Comparison of ENCODE assay signal across 15 cellular contexts in genomic region chr5:32319392-32319791, GRCh38. TPM values are rescaled to one million over a fixed set of nuclear protein-coding genes. Genes with fewer than 3 reads are reported as not detected.
DNase-seq lines count a peak whose midpoint lies in the region; ATAC-seq and TF ChIP-seq lines count a peak whose summit lies in the region.
"Had no signal": no experiment of that assay in that cellular context is flagged by ENCODE, and none has a peak within 500 bp of the region (broad histone marks: within the 10 kb centered on the region; RNA-seq: fewer than 3 reads in every experiment).

No MANE protein-coding gene starts in this region.

- H3K27ac ChIP-seq in esophagus muscularis mucosa (replicated peaks in 1 of 4) (no peak overlapping the region), transverse colon (no peak overlapping the region), smooth muscle cell (ENCODE audit: low read depth) (no peak overlapping the region)
- H3K27ac ChIP-seq: A549 had no signal

- peaks cover 7% of the 10 kb centered on the region for H3K9me3 Mint-ChIP-seq in activated CD8-positive, alpha-beta T cell treated with anti-CD3 and anti-CD28 coated beads for 36 hours

- DNase-seq in ELF-1 (ENCODE audit: low read depth, low spot score) (peak; percentile 45), NB4 (ENCODE audit: low read depth) (peak; percentile 32), T-helper 17 cell (no peak), esophagus muscularis mucosa (ENCODE audit: extremely low spot score) (peak; percentile 81), DMS53 (lab: John Stamatoyannopoulos, UW) (no peak), transverse colon (no peak), smooth muscle cell (lab: John Stamatoyannopoulos, UW; ENCODE audit: unreplicated experiment) (no peak)
- no peak for DNase-seq in activated CD8-positive, alpha-beta T cell treated with anti-CD3 and anti-CD28 coated beads for 36 hours
- DNase-seq: C1 segment of cervical spinal cord, HCEC 1CT, MG63, NCI-H1092 treated with DMSO at 0.1 percent for 48 hours, NCI-H187, NCI-H526 treated with DMSO at 0.1 percent for 48 hours had no signal

- no peaks in the 10 kb centered on the region for H3K79me2 ChIP-seq in smooth muscle cell (ENCODE audit: low read depth)

- no peak overlapping the region for H2AFZ ChIP-seq in smooth muscle cell (ENCODE audit: low read depth)

- no peaks in the 10 kb centered on the region for H3K4me1 Mint-ChIP-seq in T-helper 17 cell
- H3K4me1 Mint-ChIP-seq in activated CD8-positive, alpha-beta T cell treated with anti-CD3 and anti-CD28 coated beads for 36 hours (ENCODE audit: low read depth) = peaks cover 4% of the 10 kb centered on the region

- ATAC-seq in T-helper 17 cell = no peak
- no peak for ATAC-seq in activated CD8-positive, alpha-beta T cell treated with anti-CD3 and anti-CD28 coated beads for 36 hours

- H3K4me2 ChIP-seq in smooth muscle cell = no peak overlapping the region
- H3K4me2 ChIP-seq: A549 had no signal

- WGBS in esophagus muscularis mucosa = 79% methylated on average over 7 of the region's 7 CpGs
- 72 to 100% methylated on average over 3 to 7 of the region's 7 CpGs for WGBS in transverse colon (ENCODE audit: low coverage in 1 of 2), 2 donors
- 62% methylated on average over 7 of the region's 7 CpGs for WGBS in smooth muscle cell (ENCODE audit: low lambda C conversion rate)

- in situ Hi-C loops in transverse colon (cut with MboI; ENCODE audit: low pct_ligation_motif_present in 1 of 4, low pct_unique_long_range_greater_than_20kb in 1 of 4, low sequenced_read_pairs in 3 of 4) = no loop called here

- no peak overlapping the region for H3K4me3 Mint-ChIP-seq in T-helper 17 cell
- H3K4me3 Mint-ChIP-seq in activated CD8-positive, alpha-beta T cell treated with anti-CD3 and anti-CD28 coated beads for 36 hours = no peak overlapping the region

- H3K9me3 ChIP-seq in T-helper 17 cell (ENCODE audit: control insufficient read depth, low read length, poor library complexity, severe bottlenecking) (no peaks in the 10 kb centered on the region), esophagus muscularis mucosa (no peaks in the 10 kb centered on the region), transverse colon (peaks cover 4 to 6% of the 10 kb centered on the region in 2 donors), smooth muscle cell (replicated peaks; ENCODE audit: low read depth) (no peaks in the 10 kb centered on the region)
- H3K9me3 ChIP-seq: MG63 had no signal

- no peaks in the 10 kb centered on the region for H4K20me1 ChIP-seq in smooth muscle cell (ENCODE audit: low read depth)

- H3K4me1 ChIP-seq in esophagus muscularis mucosa (peaks cover 0 to under 1% (median 0%) of the 10 kb centered on the region in 4 donors), transverse colon (no peaks in the 10 kb centered on the region), smooth muscle cell (ENCODE audit: low read depth) (no peaks in the 10 kb centered on the region)
- H3K4me1 ChIP-seq: A549 had no signal

- H3K36me3 ChIP-seq in esophagus muscularis mucosa (no peaks in the 10 kb centered on the region), transverse colon (no peaks in the 10 kb centered on the region), smooth muscle cell (ENCODE audit: low read depth) (no peaks in the 10 kb centered on the region)
- H3K36me3 ChIP-seq: MG63 had no signal

- H3K4me3 ChIP-seq in NB4 (ENCODE audit: low read depth, low read length) (no peak overlapping the region), esophagus muscularis mucosa (no peak overlapping the region), transverse colon (no peak overlapping the region), smooth muscle cell (no peak overlapping the region)
- H3K4me3 ChIP-seq: A549, MG63 had no signal

- H3K9ac ChIP-seq in smooth muscle cell (ENCODE audit: low read depth) = no peak overlapping the region

- no peaks in the 10 kb centered on the region for H3K36me3 Mint-ChIP-seq in T-helper 17 cell (ENCODE audit: low read depth)
- H3K36me3 Mint-ChIP-seq in activated CD8-positive, alpha-beta T cell treated with anti-CD3 and anti-CD28 coated beads for 36 hours (ENCODE audit: low read depth) = peaks cover 1% of the 10 kb centered on the region

- TF ChIP-seq CTCF in NB4 (IDR thresholded peaks at IDR 0.05; ENCODE audit: low read depth, low read length) (no peak), esophagus muscularis mucosa (IDR thresholded peaks at IDR 0.05) (no peak), transverse colon (IDR thresholded peaks at IDR 0.05) (no peak), smooth muscle cell (IDR thresholded peaks at IDR 0.05; ENCODE audit: borderline replicate concordance, insufficient read depth, poor library complexity, severe bottlenecking) (no peak)
- TF ChIP-seq CTCF in activated CD8-positive, alpha-beta T cell treated with anti-CD3 and anti-CD28 coated beads for 36 hours (IDR thresholded peaks at IDR 0.05) = no peak

- H3K27me3 ChIP-seq in esophagus muscularis mucosa (no peaks in the 10 kb centered on the region), transverse colon (no peaks in the 10 kb centered on the region), smooth muscle cell (ENCODE audit: low read depth) (no peaks in the 10 kb centered on the region)
- H3K27me3 ChIP-seq: MG63 had no signal

- TF ChIP-seq EP300 in esophagus muscularis mucosa (IDR thresholded peaks at IDR 0.05) (no peak), transverse colon (IDR thresholded peaks at IDR 0.05; ENCODE audit: low read depth) (no peak)

- POLR2A ChIA-PET in activated CD8-positive, alpha-beta T cell treated with anti-CD3 and anti-CD28 coated beads for 36 hours (lab: Charles Lee) = interaction anchor here (0.8 kb wide), 1 partner anchor 17 kb away, joined by 3 read pairs; no protein-coding TSS in a partner anchor

- H3F3A ChIP-seq in smooth muscle cell (ENCODE audit: low read depth) = no peaks in the 10 kb centered on the region

- CTCF ChIA-PET in activated CD8-positive, alpha-beta T cell treated with anti-CD3 and anti-CD28 coated beads for 36 hours (lab: Charles Lee) = interaction anchor here (1.3 to 4.4 kb wide), 3 partner anchors 9 to 87 kb away, joined by 3 to 20 read pairs (median 20); no protein-coding TSS in a partner anchor

- H3K27ac Mint-ChIP-seq in T-helper 17 cell = peak overlapping the region; percentile 24
- H3K27ac Mint-ChIP-seq in activated CD8-positive, alpha-beta T cell treated with anti-CD3 and anti-CD28 coated beads for 36 hours = no peak overlapping the region

- TF ChIP-seq POLR2A in NB4 (IDR thresholded peaks at IDR 0.05; ENCODE audit: extremely low read depth, insufficient read length) (no peak), esophagus muscularis mucosa (IDR thresholded peaks at IDR 0.05; ENCODE audit: low read depth) (no peak), transverse colon (IDR thresholded peaks at IDR 0.05) (no peak)

- intact Hi-C loops in esophagus muscularis mucosa (cut with DNase I) (loop anchor here (10.0 kb wide), 1 partner anchor 225 kb away; no protein-coding TSS in a partner anchor), transverse colon (cut with DNase I; ENCODE audit: low total_unique reads) (no loop called here)
- intact Hi-C loops in activated CD8-positive, alpha-beta T cell treated with anti-CD3 and anti-CD28 coated beads for 36 hours (cut with micrococcal nuclease) = loop anchor here (10.0 kb wide), 1 partner anchor 265 kb away; the partner anchor contains the start of gene SUB1

- no peaks in the 10 kb centered on the region for H3K27me3 Mint-ChIP-seq in T-helper 17 cell
- no peaks in the 10 kb centered on the region for H3K27me3 Mint-ChIP-seq in activated CD8-positive, alpha-beta T cell treated with anti-CD3 and anti-CD28 coated beads for 36 hours

RNA-seq across cellular contexts. Expression of gene MTMR12, which starts 6.7 kb away (rescaled TPM):
- total RNA-seq in T-helper 17 cell (10 to 100 TPM; 20.6 to 29.4 TPM), esophagus muscularis mucosa (10 to 100 TPM; 49.9 to 94.0 (median 63.8) TPM), transverse colon (10 to 100 TPM; 10.1 to 27.9 (median 16.1) TPM), smooth muscle cell (8.6 and 13.3 TPM in 2 replicates)
- total RNA-seq in activated CD8-positive, alpha-beta T cell treated with anti-CD3 and anti-CD28 coated beads for 36 hours = 10 to 100 TPM; 19.7 to 19.9 TPM
- 4.4 and 6.6 TPM in 2 replicates for polyA plus RNA-seq in smooth muscle cell

Comparison
In these comparisons a context has a peak if more than half of its experiments do, and no peak if none do; other contexts are left out.
1. DNase-seq: peak in ELF-1 (single experiment), NB4 (single experiment) and esophagus muscularis mucosa (single experiment); none in T-helper 17 cell (0 of 3), DMS53 (single experiment), transverse colon (single experiment), activated CD8-positive, alpha-beta T cell treated with anti-CD3 and anti-CD28 coated beads for 36 hours (single experiment) and smooth muscle cell (single experiment).